Comparison of ENCODE assay signal across 8 cellular contexts in the genomic region with DNA sequence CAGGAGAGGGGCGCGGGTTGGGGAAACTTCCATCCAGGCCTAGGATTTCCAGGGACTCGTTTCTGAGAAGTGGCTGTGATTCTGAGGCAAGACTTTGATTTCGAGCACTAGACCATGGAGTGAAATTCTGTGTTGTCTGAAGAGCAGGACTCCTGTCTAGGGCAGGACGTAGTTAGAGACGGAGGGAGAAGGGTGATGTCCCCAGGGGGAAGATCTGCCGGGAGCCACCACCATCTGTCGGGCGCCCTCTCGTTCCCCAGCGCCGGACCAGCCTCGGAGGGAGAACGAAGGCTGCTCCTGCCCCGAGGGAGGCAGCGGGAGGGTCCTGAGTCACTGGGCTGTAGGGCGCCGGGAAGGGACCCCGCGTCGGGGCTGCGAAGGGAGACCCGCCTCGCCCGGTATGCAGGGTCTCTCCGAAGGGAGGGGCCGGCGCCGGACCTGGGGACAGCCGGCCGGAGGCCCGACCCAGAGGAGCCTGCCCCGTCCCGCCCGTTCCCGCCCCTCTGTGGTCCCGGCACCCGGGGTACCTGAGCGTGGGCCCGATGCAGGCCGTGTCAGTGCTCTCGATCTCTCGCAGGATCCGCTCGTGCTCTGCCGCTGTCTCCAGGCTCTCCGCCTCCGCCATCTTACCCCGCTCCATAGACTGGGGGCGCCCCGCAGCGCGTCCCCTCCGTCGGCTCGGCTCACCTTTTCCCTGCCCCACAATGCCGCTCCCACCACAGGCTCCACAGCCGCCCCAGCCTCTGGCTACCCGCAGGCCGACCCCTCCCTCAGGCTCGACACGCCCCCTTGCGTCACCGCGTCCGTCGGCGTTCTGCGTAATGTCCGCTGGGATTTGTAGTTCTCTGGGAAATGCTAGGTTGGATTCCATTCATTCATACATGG. TPM values are rescaled to one million over a fixed set of nuclear protein-coding genes. Genes with fewer than 3 reads are reported as not detected.
DNase-seq lines count a peak whose midpoint lies in the region; ATAC-seq lines count a peak whose summit lies in the region.

EXOC6B (minus strand) TSS at position 763 of the 885 bp plus-strand sequence.

- peak within 1 kb of the TSS; percentile 69 for H3K27ac Mint-ChIP-seq in activated T-helper 1 cell treated with anti-CD3 and anti-CD28 coated beads, Interleukin-12 subunit alpha, Interleukin-12 subunit beta, Interleukin-2, Interleukin-4 antibody, amounts not matched to agents 30 ng/mL and 10 ng/mL and 1 ng/mL, durations not matched to agents 14 hours and 24 hours and 36 hours
- peak within 1 kb of the TSS; percentile 51 to 93 (median 84) for H3K27ac Mint-ChIP-seq in naive B cell
- H3K27ac Mint-ChIP-seq in stimulated activated effector memory CD8-positive, alpha-beta T cell treated with anti-CD3 and anti-CD28 coated beads, Interleukin-12 subunit alpha, Interleukin-12 subunit beta, amount 100 ng/mL, for 72 hours = peak within 1 kb of the TSS; percentile 89

- peaks cover 6% of the 10 kb centered on the region for H3K36me3 Mint-ChIP-seq in activated T-helper 1 cell treated with anti-CD3 and anti-CD28 coated beads, Interleukin-12 subunit alpha, Interleukin-12 subunit beta, Interleukin-2, Interleukin-4 antibody, amounts not matched to agents 30 ng/mL and 10 ng/mL and 1 ng/mL, durations not matched to agents 14 hours and 24 hours and 36 hours (ENCODE audit: low read depth)
- H3K36me3 Mint-ChIP-seq in naive B cell = peaks cover 0 to 6% of the 10 kb centered on the region in 2 donors
- H3K36me3 Mint-ChIP-seq in stimulated activated effector memory CD8-positive, alpha-beta T cell treated with anti-CD3 and anti-CD28 coated beads, Interleukin-12 subunit alpha, Interleukin-12 subunit beta, amount 100 ng/mL, for 72 hours = no peaks in the 10 kb centered on the region

- intact Hi-C loops in activated T-helper 1 cell treated with anti-CD3 and anti-CD28 coated beads, Interleukin-12 subunit alpha, Interleukin-12 subunit beta, Interleukin-2, Interleukin-4 antibody, amounts not matched to agents 30 ng/mL and 10 ng/mL and 1 ng/mL, durations not matched to agents 14 hours and 24 hours and 36 hours (cut with micrococcal nuclease) = loop anchor here (1.0 to 2.0 kb wide), 2 partner anchors 37 to 245 kb away; partner anchors contain the start of gene SFXN5

- peaks cover 43% of the 10 kb centered on the region for H3K4me1 Mint-ChIP-seq in activated T-helper 1 cell treated with anti-CD3 and anti-CD28 coated beads, Interleukin-12 subunit alpha, Interleukin-12 subunit beta, Interleukin-2, Interleukin-4 antibody, amounts not matched to agents 30 ng/mL and 10 ng/mL and 1 ng/mL, durations not matched to agents 14 hours and 24 hours and 36 hours (ENCODE audit: low read depth)
- H3K4me1 Mint-ChIP-seq in naive B cell = peaks cover 20 to 27% (median 25%) of the 10 kb centered on the region in 3 donors
- H3K4me1 Mint-ChIP-seq in stimulated activated effector memory CD8-positive, alpha-beta T cell treated with anti-CD3 and anti-CD28 coated beads, Interleukin-12 subunit alpha, Interleukin-12 subunit beta, amount 100 ng/mL, for 72 hours = peaks cover 36% of the 10 kb centered on the region

- no peaks in the 10 kb centered on the region for H3K9me3 Mint-ChIP-seq in activated T-helper 1 cell treated with anti-CD3 and anti-CD28 coated beads, Interleukin-12 subunit alpha, Interleukin-12 subunit beta, Interleukin-2, Interleukin-4 antibody, amounts not matched to agents 30 ng/mL and 10 ng/mL and 1 ng/mL, durations not matched to agents 14 hours and 24 hours and 36 hours
- H3K9me3 Mint-ChIP-seq in naive B cell = no peaks in the 10 kb centered on the region
- no peaks in the 10 kb centered on the region for H3K9me3 Mint-ChIP-seq in stimulated activated effector memory CD8-positive, alpha-beta T cell treated with anti-CD3 and anti-CD28 coated beads, Interleukin-12 subunit alpha, Interleukin-12 subunit beta, amount 100 ng/mL, for 72 hours

- peak within 1 kb of the TSS; percentile 93 for H3K4me3 Mint-ChIP-seq in activated T-helper 1 cell treated with anti-CD3 and anti-CD28 coated beads, Interleukin-12 subunit alpha, Interleukin-12 subunit beta, Interleukin-2, Interleukin-4 antibody, amounts not matched to agents 30 ng/mL and 10 ng/mL and 1 ng/mL, durations not matched to agents 14 hours and 24 hours and 36 hours
- H3K4me3 Mint-ChIP-seq in naive B cell = peak within 1 kb of the TSS; percentile 94 to 98 (median 96)
- peak within 1 kb of the TSS; percentile 89 for H3K4me3 Mint-ChIP-seq in stimulated activated effector memory CD8-positive, alpha-beta T cell treated with anti-CD3 and anti-CD28 coated beads, Interleukin-12 subunit alpha, Interleukin-12 subunit beta, amount 100 ng/mL, for 72 hours

- peaks cover 5% of the 10 kb centered on the region for H3K27me3 Mint-ChIP-seq in activated T-helper 1 cell treated with anti-CD3 and anti-CD28 coated beads, Interleukin-12 subunit alpha, Interleukin-12 subunit beta, Interleukin-2, Interleukin-4 antibody, amounts not matched to agents 30 ng/mL and 10 ng/mL and 1 ng/mL, durations not matched to agents 14 hours and 24 hours and 36 hours (ENCODE audit: insufficient read depth)
- peaks cover 22 to 29% (median 24%) of the 10 kb centered on the region in 3 donors for H3K27me3 Mint-ChIP-seq in naive B cell

- ATAC-seq in GM21723 (IDR thresholded peaks at IDR 0.05; ENCODE audit: unreplicated experiment) = peak; percentile 98
- peak; percentile 87 for ATAC-seq in naive B cell (ENCODE audit: low read depth in 2 of 2)
- ATAC-seq in stimulated activated effector memory CD8-positive, alpha-beta T cell treated with anti-CD3 and anti-CD28 coated beads, Interleukin-12 subunit alpha, Interleukin-12 subunit beta, amount 100 ng/mL, for 72 hours = peak; percentile 84

- in situ Hi-C loops in KBM-7 (cut with MboI; ENCODE audit: low pct_unique_long_range_greater_than_20kb, low sequenced_read_pairs) = no loop called here

- peak; percentile 81 for DNase-seq in DMS153 (lab: John Stamatoyannopoulos, UW)
- DNase-seq in KBM-7 = peak; percentile 93
- DNase-seq in RKO (ENCODE audit: low spot score) = peak; percentile 86
- DNase-seq in activated T-helper 1 cell treated with anti-CD3 and anti-CD28 coated beads, Interleukin-12 subunit alpha, Interleukin-12 subunit beta, Interleukin-2, Interleukin-4 antibody, amounts not matched to agents 30 ng/mL and 10 ng/mL and 1 ng/mL, durations not matched to agents 14 hours and 24 hours and 36 hours (ENCODE audit: low spot score) = peak; percentile 79
- DNase-seq in fibroblast of gingiva (ENCODE audit: low read depth) = peak; percentile 81
- DNase-seq in naive B cell = peak; percentile 79
- DNase-seq in stimulated activated effector memory CD8-positive, alpha-beta T cell treated with anti-CD3 and anti-CD28 coated beads, Interleukin-12 subunit alpha, Interleukin-12 subunit beta, amount 100 ng/mL, for 72 hours (ENCODE audit: low spot score in 2 of 2) = peak; percentile 67 to 90

RNA-seq across cellular contexts. Expression of gene EXOC6B, which starts in this region (rescaled TPM):
- 6.8 and 7.7 TPM in 2 replicates for total RNA-seq in activated T-helper 1 cell treated with anti-CD3 and anti-CD28 coated beads, Interleukin-12 subunit alpha, Interleukin-12 subunit beta, Interleukin-2, Interleukin-4 antibody, amounts not matched to agents 30 ng/mL and 10 ng/mL and 1 ng/mL, durations not matched to agents 14 hours and 24 hours and 36 hours
- 1 to 10 TPM in 5 of 6 donors, not detected in 1; 1.8 to 3.0 (median 2.6) TPM for polyA plus RNA-seq in naive B cell (ENCODE audit: low read depth in 6 of 6)

Comparison
In these comparisons a context has a peak if more than half of its experiments do, and no peak if none do; other contexts are left out.
1. Peak in every context shown above with its lines: DNase-seq and ATAC-seq.